7 cellular contexts compared by ENCODE assay signal in genomic region chr2:178523596-178524134, GRCh38. TPM values are rescaled to one million over a fixed set of nuclear protein-coding genes. Genes with fewer than 3 reads are reported as not detected.
DNase-seq lines count a peak whose midpoint lies in the region; ATAC-seq lines count a peak whose summit lies in the region.

No MANE protein-coding gene starts in this region.

- H3K36me3 Mint-ChIP-seq in naive B cell, result peaks cover 0 to 10% of the 10 kb centered on the region in 2 donors

- peak overlapping the region; percentile 82 to 92 (median 86) for H3K27ac Mint-ChIP-seq in naive B cell

- H3K4me3 Mint-ChIP-seq in naive B cell, result peak overlapping the region; percentile 88 to 96 (median 94)

- peak; percentile 2 for DNase-seq in LHCN-M2 (ENCODE audit: low read depth)
- DNase-seq in naive B cell, result no peak
- no peak for DNase-seq in A172 (ENCODE audit: low spot score)
- DNase-seq in HUDEP-2 (lab: John Stamatoyannopoulos, UW; ENCODE audit: unreplicated experiment in 76 of 76), result no peak

- peak overlapping the region; percentile 23 for H3K27ac ChIP-seq in duodenal mucosa (ENCODE audit: low read depth, low read length)

- H3K9me3 ChIP-seq in duodenal mucosa (ENCODE audit: control insufficient read depth in 1 of 2, low read length in 2 of 2), result no peaks in the 10 kb centered on the region

- H3K27me3 ChIP-seq in duodenal mucosa (ENCODE audit: control insufficient read depth in 1 of 2, insufficient read depth in 2 of 2, low read length in 2 of 2), result no peaks in the 10 kb centered on the region

- H3K27me3 Mint-ChIP-seq in naive B cell, result no peaks in the 10 kb centered on the region

- H3K4me1 ChIP-seq in duodenal mucosa (ENCODE audit: control insufficient read depth in 1 of 2, insufficient read depth in 2 of 2, low read length in 2 of 2), result peaks cover 0 to 7% of the 10 kb centered on the region in 2 donors

- no peaks in the 10 kb centered on the region for H3K36me3 ChIP-seq in duodenal mucosa (ENCODE audit: control insufficient read depth in 1 of 2, insufficient read depth in 2 of 2, low read length in 2 of 2)

- ATAC-seq in GM19035 (IDR thresholded peaks at IDR 0.05; ENCODE audit: unreplicated experiment), result peak; percentile 7
- no peak for ATAC-seq in naive B cell (ENCODE audit: low read depth in 2 of 2)
- ATAC-seq in GM21447 (IDR thresholded peaks at IDR 0.05; ENCODE audit: unreplicated experiment), result no peak

- peak overlapping the region; percentile 82 to 87 for H3K9ac ChIP-seq in duodenal mucosa (ENCODE audit: low read depth in 1 of 2, low read length in 2 of 2)

- H3K9me3 Mint-ChIP-seq in naive B cell, result peaks cover 0 to 4% (median 0%) of the 10 kb centered on the region in 7 donors

- peaks cover 18 to 26% (median 25%) of the 10 kb centered on the region in 3 donors for H3K4me1 Mint-ChIP-seq in naive B cell

- peak overlapping the region; percentile 87 to 93 for H3K4me3 ChIP-seq in duodenal mucosa (ENCODE audit: low read depth in 1 of 2, low read length in 2 of 2)

RNA-seq across cellular contexts. Expression of gene PLEKHA3, which starts 43.4 kb away (rescaled TPM):
- 14.1 and 14.9 TPM in 2 replicates for total RNA-seq in LHCN-M2 (2014; rRNA removed)
- polyA plus RNA-seq in LHCN-M2 (2012), result 7.0 TPM
- polyA plus RNA-seq in naive B cell (ENCODE audit: low read depth in 6 of 6), result 10 to 100 TPM; 20.9 to 23.8 (median 22.3) TPM
- 34.4 and 63.0 TPM in 2 replicates for total RNA-seq in A172 (2014; rRNA removed; shearing (Covaris generic))

RNA-seq across cellular contexts. Expression of gene FKBP7, which starts 45.3 kb away (rescaled TPM):
- total RNA-seq in LHCN-M2 (2014; rRNA removed), result 51.2 and 51.6 TPM in 2 replicates
- polyA plus RNA-seq in LHCN-M2 (2012), result 26.4 TPM
- 1 to 10 TPM; 2.4 to 9.9 (median 4.7) TPM for polyA plus RNA-seq in naive B cell (ENCODE audit: low read depth in 6 of 6)
- total RNA-seq in A172 (2014; rRNA removed; shearing (Covaris generic)), result 3.6 and 10.5 TPM in 2 replicates
